Comparison of ENCODE assay signal across 1 cellular context in the genomic region with DNA sequence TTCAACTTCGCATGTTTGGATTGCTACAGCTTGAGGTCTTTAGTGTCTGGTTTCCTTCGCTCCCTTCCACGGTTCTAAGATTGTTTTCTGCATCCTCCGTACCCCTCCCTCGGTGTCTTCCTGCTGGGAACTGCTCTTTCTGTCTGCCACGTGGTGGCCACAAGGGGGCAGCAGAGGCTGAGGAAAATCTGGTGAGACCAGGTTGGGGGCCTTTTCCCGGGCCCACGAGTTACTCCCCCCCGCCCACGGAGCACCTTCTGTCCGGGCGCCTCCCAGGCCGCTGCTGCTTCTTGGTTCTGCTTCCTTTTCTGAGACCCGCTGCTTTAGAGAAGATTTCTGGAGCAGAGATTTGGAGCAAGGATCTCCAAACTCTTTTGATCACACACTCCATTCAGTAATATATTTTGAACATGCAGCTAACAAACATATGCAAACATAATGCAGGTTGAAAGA.
TF ChIP-seq lines count a peak whose summit lies in the region.

No MANE protein-coding gene starts in this region.

TF ChIP-seq in IMR-90, 13 proteins besides CTCF, POLR2A, EP300 and RAD21 (continued from another document):
- TF ChIP-seq, protein P1, sequence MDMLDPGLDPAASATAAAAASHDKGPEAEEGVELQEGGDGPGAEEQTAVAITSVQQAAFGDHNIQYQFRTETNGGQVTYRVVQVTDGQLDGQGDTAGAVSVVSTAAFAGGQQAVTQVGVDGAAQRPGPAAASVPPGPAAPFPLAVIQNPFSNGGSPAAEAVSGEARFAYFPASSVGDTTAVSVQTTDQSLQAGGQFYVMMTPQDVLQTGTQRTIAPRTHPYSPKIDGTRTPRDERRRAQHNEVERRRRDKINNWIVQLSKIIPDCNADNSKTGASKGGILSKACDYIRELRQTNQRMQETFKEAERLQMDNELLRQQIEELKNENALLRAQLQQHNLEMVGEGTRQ (IDR thresholded peaks at IDR 0.05; ENCODE audit: low read depth, low read length), result peak; percentile 57; the same call in 1 of the 2 replicates
- TF ChIP-seq, protein P2, sequence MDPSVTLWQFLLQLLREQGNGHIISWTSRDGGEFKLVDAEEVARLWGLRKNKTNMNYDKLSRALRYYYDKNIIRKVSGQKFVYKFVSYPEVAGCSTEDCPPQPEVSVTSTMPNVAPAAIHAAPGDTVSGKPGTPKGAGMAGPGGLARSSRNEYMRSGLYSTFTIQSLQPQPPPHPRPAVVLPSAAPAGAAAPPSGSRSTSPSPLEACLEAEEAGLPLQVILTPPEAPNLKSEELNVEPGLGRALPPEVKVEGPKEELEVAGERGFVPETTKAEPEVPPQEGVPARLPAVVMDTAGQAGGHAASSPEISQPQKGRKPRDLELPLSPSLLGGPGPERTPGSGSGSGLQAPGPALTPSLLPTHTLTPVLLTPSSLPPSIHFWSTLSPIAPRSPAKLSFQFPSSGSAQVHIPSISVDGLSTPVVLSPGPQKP (IDR thresholded peaks at IDR 0.05; ENCODE audit: borderline replicate concordance, low read depth, low read length), result no peak
